In the genomic region with DNA sequence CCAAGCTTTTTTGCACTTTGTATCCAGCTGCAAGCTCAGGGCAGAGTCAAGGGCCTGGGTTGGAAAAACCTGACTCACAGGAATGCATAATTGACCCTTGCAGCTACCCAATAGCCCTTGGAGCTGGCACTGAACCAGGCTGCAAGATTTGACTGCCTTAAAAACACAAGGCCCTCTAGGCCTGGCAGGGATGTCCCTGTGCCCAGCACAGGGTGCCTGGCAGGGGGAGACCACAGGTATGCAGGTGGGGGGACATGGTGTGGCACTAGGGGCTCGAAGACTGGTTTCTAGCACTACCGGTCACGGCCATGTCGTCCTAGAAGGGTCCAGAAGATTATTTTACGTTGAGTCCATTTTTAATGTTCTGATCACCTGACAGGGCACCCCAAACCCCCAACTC, we compare ENCODE assay signal across 9 cellular contexts. TPM values are rescaled to one million over a fixed set of nuclear protein-coding genes. Genes with fewer than 3 reads are reported as not detected.
A peak's percentile ranks its signal among the peaks of the same experiment; 100 is the strongest.
DNase-seq lines count a peak whose midpoint lies in the region; ATAC-seq and TF ChIP-seq lines count a peak whose summit lies in the region.
"Had no signal": no experiment of that assay in that cellular context is flagged by ENCODE, and none has a peak within 500 bp of the region (broad histone marks: within the 10 kb centered on the region; RNA-seq: fewer than 3 reads in every experiment).

No MANE protein-coding gene starts in this region.

- no peaks in the 10 kb centered on the region for H3K9me3 ChIP-seq in RWPE2 (ENCODE audit: severe bottlenecking)

- ATAC-seq in RWPE2 (ENCODE audit: low read depth) (0 out of 3 replicates have a peak, but pooled peaks have one; percentile 7), sciatic nerve (peak; percentile 31)

- no peaks in the 10 kb centered on the region for H3K4me1 ChIP-seq in RWPE2 (ENCODE audit: insufficient read depth, poor library complexity, severe bottlenecking)

- peak; percentile 81 for DNase-seq in EH (ENCODE audit: low read depth)
- no peak for DNase-seq in RWPE2 (ENCODE audit: low spot score)
- DNase-seq in fibroblast of the aortic adventitia (ENCODE audit: low read depth), result peak; percentile 78
- no peak for DNase-seq in sciatic nerve (ENCODE audit: low spot score)
- DNase-seq in C1 segment of cervical spinal cord (lab: John Stamatoyannopoulos, UW), result no peak
- DNase-seq in activated effector memory CD4-positive, alpha-beta T cell treated with anti-CD3 and anti-CD28 coated beads, Interleukin-2, amount 50 U/mL, for 16 hours, result no peak
- DNase-seq in Ammon's horn (ENCODE audit: low spot score), result no peak
- DNase-seq in NCI-H510A treated with DMSO at 0.1 percent for 48 hours (lab: John Stamatoyannopoulos, UW), result no peak
- DNase-seq: aorta had no signal

- no peak overlapping the region for H3K27ac ChIP-seq in RWPE2 (ENCODE audit: poor library complexity, severe bottlenecking)

- no peaks in the 10 kb centered on the region for H3K27me3 ChIP-seq in RWPE2 (ENCODE audit: insufficient read depth, poor library complexity, severe bottlenecking)

- H3K36me3 ChIP-seq in RWPE2 (ENCODE audit: low read depth), result peaks cover 27% of the 10 kb centered on the region

- TF ChIP-seq CTCF in RWPE2 (IDR thresholded peaks at IDR 0.05; ENCODE audit: poor library complexity, severe bottlenecking) (no peak), fibroblast of the aortic adventitia (IDR thresholded peaks at IDR 0.05; ENCODE audit: insufficient read depth, low read length) (no peak)

- intact Hi-C loops in sciatic nerve (cut with DNase I), result no loop called here

- H3K4me3 ChIP-seq in RWPE2 (ENCODE audit: severe bottlenecking) (no peak overlapping the region), fibroblast of the aortic adventitia (ENCODE audit: low read depth, low read length) (no peak overlapping the region)

RNA-seq across cellular contexts. Expression of a gene that starts 30.2 kb away (rescaled TPM):
- 70.9 and 76.1 TPM in 2 replicates for total RNA-seq in fibroblast of the aortic adventitia (ENCODE audit: low replicate concordance)
- total RNA-seq in sciatic nerve, result 73.4 TPM

RNA-seq across cellular contexts. Expression of a gene that starts 36.7 kb away (rescaled TPM):
- 2.5 and 8.0 TPM in 2 replicates for total RNA-seq in fibroblast of the aortic adventitia (ENCODE audit: low replicate concordance)
- 0.09 TPM for total RNA-seq in sciatic nerve

RNA-seq across cellular contexts. Expression of a gene that starts 42.0 kb away (rescaled TPM):
- total RNA-seq in fibroblast of the aortic adventitia (ENCODE audit: low replicate concordance) (not detected in 2 replicates), sciatic nerve (not detected)
- total RNA-seq: aorta had no signal

Comparison
In these comparisons a context has a peak if more than half of its experiments do, and no peak if none do; other contexts are left out.
1. DNase-seq: peak in EH (single experiment) and fibroblast of the aortic adventitia (single experiment); none in RWPE2 (single experiment), sciatic nerve (single experiment), C1 segment of cervical spinal cord (0 of 14), activated effector memory CD4-positive, alpha-beta T cell treated with anti-CD3 and anti-CD28 coated beads, Interleukin-2, amount 50 U/mL, for 16 hours (single experiment), Ammon's horn (single experiment) and NCI-H510A treated with DMSO at 0.1 percent for 48 hours (single experiment).